Comparison of ENCODE assay signal across 8 cellular contexts in the genomic region with DNA sequence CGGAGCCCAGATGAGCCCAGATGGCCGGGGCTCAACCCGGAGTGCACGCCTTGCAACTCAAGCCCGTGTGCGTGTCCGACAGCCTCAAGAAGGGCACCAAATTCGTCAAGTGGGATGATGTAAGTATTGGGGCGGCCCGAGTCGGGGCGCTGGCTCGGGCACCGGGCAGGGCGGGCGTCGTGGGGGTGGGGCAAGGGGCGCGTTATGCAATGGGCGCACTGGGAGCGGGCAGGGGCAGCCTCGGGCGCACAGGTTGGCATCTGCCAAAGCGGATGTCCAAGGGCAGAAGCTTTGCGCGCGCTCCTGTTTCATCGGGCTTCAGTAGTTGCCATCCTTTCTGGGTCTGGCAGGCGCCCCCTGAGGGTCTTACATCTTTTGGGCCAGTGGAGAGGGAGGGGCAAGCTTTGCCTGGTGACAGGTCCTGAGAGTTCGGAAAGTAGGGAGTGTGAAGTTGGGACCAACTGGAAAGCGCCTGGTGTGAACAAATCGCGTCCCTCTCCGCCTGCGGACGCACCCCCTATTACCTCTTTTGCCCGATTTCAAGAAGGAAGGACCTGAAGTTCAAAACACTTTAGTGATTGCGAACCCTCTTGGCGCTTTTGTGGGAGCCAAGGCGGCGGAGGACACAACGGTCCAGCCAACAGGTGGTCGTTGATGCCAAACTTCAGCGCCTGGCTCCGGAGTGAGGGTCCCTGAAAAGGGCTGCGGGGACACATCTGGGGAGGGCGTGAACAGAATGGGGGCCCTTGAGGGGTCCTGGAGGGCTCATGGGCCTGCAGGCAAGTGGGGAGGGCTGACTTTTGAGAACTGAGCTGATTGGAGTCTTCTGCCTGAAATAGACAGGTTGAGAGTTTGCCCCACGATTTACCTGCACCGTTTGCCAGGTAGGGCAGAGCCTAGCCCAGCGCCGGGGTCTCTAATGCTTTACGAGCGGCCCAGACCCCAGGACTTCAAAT. TPM values are rescaled to one million over a fixed set of nuclear protein-coding genes. Genes with fewer than 3 reads are reported as not detected.
DNase-seq lines count a peak whose midpoint lies in the region; ATAC-seq, FAIRE-seq and TF ChIP-seq lines count a peak whose summit lies in the region.

No MANE protein-coding gene starts in this region.

- no peak for FAIRE-seq in kidney (lab: Jason Lieb, UNC)

- H3K9me3 ChIP-seq in breast epithelium, result no peaks in the 10 kb centered on the region
- H3K9me3 ChIP-seq in kidney (ENCODE audit: control insufficient read depth in 1 of 2, low read length in 2 of 2), result no peaks in the 10 kb centered on the region
- H3K9me3 ChIP-seq in spleen, result no peaks in the 10 kb centered on the region

- H3K27ac ChIP-seq in breast epithelium (peak overlapping the region; percentile 82 to 89), kidney (ENCODE audit: low read depth in 2 of 2, low read length in 2 of 2) (no peak overlapping the region), spleen (peak overlapping the region; percentile 38 to 86 (median 75))

- H3K36me3 ChIP-seq in breast epithelium (no peaks in the 10 kb centered on the region), kidney (ENCODE audit: control insufficient read depth in 1 of 2, insufficient read depth in 2 of 2, low read length in 2 of 2) (no peaks in the 10 kb centered on the region), spleen (no peaks in the 10 kb centered on the region)

- DNase-seq in ELF-1 (ENCODE audit: low read depth, low spot score), result peak; percentile 18
- peak; percentile 61 to 75 for DNase-seq in NCI-H524 (lab: John Stamatoyannopoulos, UW)
- peak; percentile 58 to 67 for DNase-seq in breast epithelium (ENCODE audit: low spot score in 2 of 2)
- DNase-seq in kidney, result peak; percentile 89
- DNase-seq in spleen, result peak; percentile 84
- no peak for DNase-seq in pons (ENCODE audit: low spot score)

- H3K4me3 ChIP-seq in breast epithelium (peak overlapping the region; percentile 60 to 90 (median 67)), kidney (ENCODE audit: low read length in 2 of 2) (peak overlapping the region; percentile 39 to 60), spleen (peak overlapping the region; percentile 59 to 90 (median 68))

- TF ChIP-seq CTCF in breast epithelium (IDR thresholded peaks at IDR 0.05) (no peak), kidney (IDR thresholded peaks at IDR 0.05; ENCODE audit: borderline replicate concordance, extremely low read depth, insufficient read depth) (no peak), spleen (IDR thresholded peaks at IDR 0.05 in 8 of 11, conservative IDR thresholded peaks at IDR 0.05 in 3 of 11) (no peak)

- intact Hi-C loops in breast epithelium (cut with DNase I; ENCODE audit: low total_unique reads), result no loop called here
- intact Hi-C loops in kidney (cut with DNase I), result loop anchor here (10.0 kb wide), 1 partner anchor 252 kb away; no protein-coding TSS in a partner anchor
- intact Hi-C loops in spleen (cut with DNase I; ENCODE audit: low total_unique reads), result loop anchor here (5.0 kb wide), 2 partner anchors 254 to 589 kb away; no protein-coding TSS in a partner anchor

- no peaks in the 10 kb centered on the region for H3K4me1 ChIP-seq in breast epithelium
- no peaks in the 10 kb centered on the region for H3K4me1 ChIP-seq in kidney (ENCODE audit: control insufficient read depth in 1 of 2, insufficient read depth in 1 of 2, low read depth in 1 of 2, low read length in 2 of 2)
- H3K4me1 ChIP-seq in spleen, result peaks cover 5 to 36% (median 27%) of the 10 kb centered on the region in 6 donors

- no peak for ATAC-seq in HG02981 (IDR thresholded peaks at IDR 0.05; ENCODE audit: unreplicated experiment)
- no peak for ATAC-seq in HG02885 (IDR thresholded peaks at IDR 0.05; ENCODE audit: poor library complexity, unreplicated experiment)

- WGBS in spleen, 5 donors, result 3 to 12% (median 3%) methylated on average over 23 to 53 of the region's 53 CpGs

- TF ChIP-seq POLR2A in breast epithelium (IDR thresholded peaks at IDR 0.05) (no peak), spleen (IDR thresholded peaks at IDR 0.05) (no peak)

- peak overlapping the region in 1 of 2 donors; percentile 29 for H3K9ac ChIP-seq in kidney (ENCODE audit: low read length in 2 of 2)

- no peaks in the 10 kb centered on the region for H3K27me3 ChIP-seq in breast epithelium
- peaks cover 0 to 44% (median 4%) of the 10 kb centered on the region in 7 donors for H3K27me3 ChIP-seq in spleen (replicated peaks in 1 of 7)

RNA-seq across cellular contexts. Expression of gene PLCB1, which starts 0.8 kb away (rescaled TPM):
- 100 to 1,000 TPM in 1 of 3 donors, 10 to 100 TPM in 2; 12.2 to 106 (median 30.5) TPM for total RNA-seq in breast epithelium
- 107 TPM for total RNA-seq in kidney
- 9.4 TPM for polyA plus RNA-seq in kidney (ENCODE audit: insufficient read depth, low read depth, low replicate concordance)
- total RNA-seq in spleen, result 10 to 100 TPM; 14.8 to 33.7 (median 18.7) TPM
- 1 to 10 TPM; 1.0 to 2.8 (median 1.2) TPM for polyA plus RNA-seq in spleen

Comparison
In these comparisons a context has a peak if more than half of its experiments do, and no peak if none do; other contexts are left out.
1. H3K27ac ChIP-seq: peak in breast epithelium (2 of 2) and spleen (8 of 8); none in kidney (0 of 2).
2. Peak in every context shown above with its lines, with median percentiles within 50 percentile points of each other: H3K4me3 ChIP-seq.